Comparison of ENCODE assay signal across 13 cellular contexts in genomic region chr14:105582639-105583038, GRCh38. TPM values are rescaled to one million over a fixed set of nuclear protein-coding genes. Genes with fewer than 3 reads are reported as not detected.
A peak's percentile ranks its signal among the peaks of the same experiment; 100 is the strongest.
DNase-seq lines count a peak whose midpoint lies in the region; ATAC-seq, FAIRE-seq and TF ChIP-seq lines count a peak whose summit lies in the region.
"Had no signal": no experiment of that assay in that cellular context is flagged by ENCODE, and none has a peak within 500 bp of the region (broad histone marks: within the 10 kb centered on the region; RNA-seq: fewer than 3 reads in every experiment).

No MANE protein-coding gene starts in this region.

- FAIRE-seq in HTR-8/SVneo (lab: Jason Lieb, UNC), result peak; percentile 94
- FAIRE-seq: D721Med had no signal

- no peaks in the 10 kb centered on the region for H3K36me3 ChIP-seq in CD8-positive, alpha-beta T cell (ENCODE audit: insufficient read depth, low read length)

- H3K4me3 ChIP-seq in CD8-positive, alpha-beta T cell (ENCODE audit: low read depth, low read length), result no peak overlapping the region
- H3K4me3 ChIP-seq: dorsolateral prefrontal cortex, PC-9 had no signal

- intact Hi-C loops in CD8-positive, alpha-beta T cell (cut with DNase I, micrococcal nuclease), result no loop called here

- H3K27me3 Mint-ChIP-seq in effector memory CD8-positive, alpha-beta T cell, result no peaks in the 10 kb centered on the region
- H3K27me3 Mint-ChIP-seq in naive B cell, result no peaks in the 10 kb centered on the region
- H3K27me3 Mint-ChIP-seq in CD8-positive, alpha-beta T cell (ENCODE audit: low read depth), result no peaks in the 10 kb centered on the region

- TF ChIP-seq CTCF in CD8-positive, alpha-beta T cell (IDR thresholded peaks at IDR 0.05), result no peak

- no peaks in the 10 kb centered on the region for H3K36me3 Mint-ChIP-seq in effector memory CD8-positive, alpha-beta T cell (ENCODE audit: insufficient read depth)
- no peaks in the 10 kb centered on the region for H3K36me3 Mint-ChIP-seq in naive B cell
- H3K36me3 Mint-ChIP-seq in CD8-positive, alpha-beta T cell, result no peaks in the 10 kb centered on the region

- DNase-seq in ELR (ENCODE audit: low read depth) (peak; percentile 3), HTR-8/SVneo (ENCODE audit: insufficient read length, low spot score) (no peak), naive B cell (no peak), GM19238 (ENCODE audit: insufficient read length, low spot score) (no peak)
- no peak for DNase-seq in effector memory CD8-positive, alpha-beta T cell
- no peak for DNase-seq in CD8-positive, alpha-beta T cell
- DNase-seq in stimulated activated CD4-positive, alpha-beta T cell treated with anti-CD3 and anti-CD28 coated beads, Interleukin-15, amount 100 ng/mL, for 24 hours, result no peak
- DNase-seq: NCI-H146 had no signal

- H3K4me1 Mint-ChIP-seq in effector memory CD8-positive, alpha-beta T cell (ENCODE audit: low read depth in 2 of 2), result no peaks in the 10 kb centered on the region
- H3K4me1 Mint-ChIP-seq in naive B cell, result peaks cover 44 to 56% (median 54%) of the 10 kb centered on the region in 3 donors
- no peaks in the 10 kb centered on the region for H3K4me1 Mint-ChIP-seq in CD8-positive, alpha-beta T cell (ENCODE audit: low read depth)

- no peaks in the 10 kb centered on the region for H3K4me1 ChIP-seq in CD8-positive, alpha-beta T cell (ENCODE audit: insufficient read depth, low read length)

- no peak for ATAC-seq in effector memory CD8-positive, alpha-beta T cell (replicated peaks)
- ATAC-seq in naive B cell (ENCODE audit: low read depth in 2 of 2) (no peak), HG03571 (IDR thresholded peaks at IDR 0.05; ENCODE audit: unreplicated experiment) (no peak)
- ATAC-seq in CD8-positive, alpha-beta T cell, result no peak

- H3K27ac Mint-ChIP-seq in effector memory CD8-positive, alpha-beta T cell, result peak overlapping the region; percentile 27 to 33
- peak overlapping the region; percentile 91 to 100 (median 100) for H3K27ac Mint-ChIP-seq in naive B cell
- H3K27ac Mint-ChIP-seq in CD8-positive, alpha-beta T cell, result no peak overlapping the region

- POLR2A ChIA-PET in CD8-positive, alpha-beta T cell (lab: Charles Lee), result no interaction called here

- no peak overlapping the region for H3K4me3 Mint-ChIP-seq in effector memory CD8-positive, alpha-beta T cell
- peak overlapping the region in 7 of 8 donors; percentile 7 to 89 (median 53) for H3K4me3 Mint-ChIP-seq in naive B cell
- no peak overlapping the region for H3K4me3 Mint-ChIP-seq in CD8-positive, alpha-beta T cell

- H3K27me3 ChIP-seq in CD8-positive, alpha-beta T cell (ENCODE audit: insufficient read depth, low read length), result no peaks in the 10 kb centered on the region
- H3K27me3 ChIP-seq: dorsolateral prefrontal cortex had no signal

- CTCF ChIA-PET in CD8-positive, alpha-beta T cell (lab: Charles Lee), result no interaction called here

- no peaks in the 10 kb centered on the region for H3K9me3 Mint-ChIP-seq in effector memory CD8-positive, alpha-beta T cell
- peaks cover 0 to 5% (median 0%) of the 10 kb centered on the region in 7 donors for H3K9me3 Mint-ChIP-seq in naive B cell
- H3K9me3 Mint-ChIP-seq in CD8-positive, alpha-beta T cell, result no peaks in the 10 kb centered on the region

- H3K9me3 ChIP-seq in CD8-positive, alpha-beta T cell (ENCODE audit: low read length), result no peaks in the 10 kb centered on the region

- H3K27ac ChIP-seq in CD8-positive, alpha-beta T cell (ENCODE audit: low read depth, low read length), result no peak overlapping the region
- H3K27ac ChIP-seq: dorsolateral prefrontal cortex, HL-60, PC-9 had no signal

RNA-seq across cellular contexts. Expression of gene TMEM121, which starts 56.3 kb away (rescaled TPM):
- 1 to 10 TPM; 1.4 to 3.3 (median 1.9) TPM for polyA plus RNA-seq in naive B cell (ENCODE audit: low read depth in 6 of 6)
- total RNA-seq in CD8-positive, alpha-beta T cell, result 1 to 10 TPM; 2.8 to 3.4 TPM

Comparison
In these comparisons a context has a peak if more than half of its experiments do, and no peak if none do; other contexts are left out.
1. H3K4me3 Mint-ChIP-seq: peak in naive B cell (7 of 8); none in effector memory CD8-positive, alpha-beta T cell (0 of 2) and CD8-positive, alpha-beta T cell (single experiment).